ENCODE assay signal across 12 cellular contexts in genomic region chr1:9164919-9165318, GRCh38. TPM values are rescaled to one million over a fixed set of nuclear protein-coding genes. Genes with fewer than 3 reads are reported as not detected.
DNase-seq lines count a peak whose midpoint lies in the region; ATAC-seq and TF ChIP-seq lines count a peak whose summit lies in the region.
"Had no signal": no experiment of that assay in that cellular context is flagged by ENCODE, and none has a peak within 500 bp of the region (broad histone marks: within the 10 kb centered on the region; RNA-seq: fewer than 3 reads in every experiment).

No MANE protein-coding gene starts in this region.

- H3K27me3 ChIP-seq in mammary epithelial cell (ENCODE audit: insufficient read depth, low read length) (no peaks in the 10 kb centered on the region), tibial nerve (no peaks in the 10 kb centered on the region)

- TF ChIP-seq POLR2A in tibial nerve (IDR thresholded peaks at IDR 0.05), result no peak

- peaks cover 99% of the 10 kb centered on the region for H3K79me2 ChIP-seq in mammary epithelial cell (ENCODE audit: insufficient read depth, low read length)

- intact Hi-C loops in MCF 10A (cut with micrococcal nuclease), result no loop called here
- intact Hi-C loops in mammary epithelial cell (cut with micrococcal nuclease), result no loop called here

- H3K4me1 Mint-ChIP-seq in MCF 10A (ENCODE audit: insufficient read depth, unreplicated experiment) (peaks cover 21% of the 10 kb centered on the region), WTC11 (peaks cover 56% of the 10 kb centered on the region)
- H3K4me1 Mint-ChIP-seq: activated naive CD4-positive, alpha-beta T cell treated with anti-CD3 and anti-CD28 coated beads, Interleukin-2, amount 50 U/mL, for 24 hours had no signal

- H2AFZ ChIP-seq in mammary epithelial cell (ENCODE audit: low read depth, low read length), result no peak overlapping the region

- dilution Hi-C loops in mammary epithelial cell (cut with HindIII; ENCODE audit: low sequenced_read_pairs), result no loop called here

- H3K27ac ChIP-seq in mammary epithelial cell (ENCODE audit: insufficient read depth, low read depth, low read length), result no peak overlapping the region
- peak overlapping the region; percentile 75 to 97 (median 90) for H3K27ac ChIP-seq in tibial nerve

- H3K27me3 Mint-ChIP-seq in MCF 10A (ENCODE audit: insufficient read depth, unreplicated experiment) (no peaks in the 10 kb centered on the region), WTC11 (ENCODE audit: low read depth) (no peaks in the 10 kb centered on the region)
- H3K27me3 Mint-ChIP-seq: activated CD4-positive, alpha-beta memory T cell treated with anti-CD3 and anti-CD28 coated beads, Interleukin-2, amount 10 ng/mL, durations not matched to agents 7 days and 5 days; activated naive CD4-positive, alpha-beta T cell treated with anti-CD3 and anti-CD28 coated beads, Interleukin-2, amount 50 U/mL, for 24 hours; naive thymus-derived CD8-positive, alpha-beta T cell had no signal

- no peak for TF ChIP-seq CTCF in MCF 10A (IDR thresholded peaks at IDR 0.05; ENCODE audit: unreplicated experiment)
- no peak for TF ChIP-seq CTCF in mammary epithelial cell (conservative IDR thresholded peaks at IDR 0.05 in 1 of 2, IDR thresholded peaks at IDR 0.05 in 1 of 2; ENCODE audit: extremely low read depth in 1 of 2, insufficient read depth in 1 of 2, low read depth in 1 of 2, low read length in 2 of 2)
- no peak for TF ChIP-seq CTCF in WTC11 (IDR thresholded peaks at IDR 0.05)
- no peak for TF ChIP-seq CTCF in tibial nerve (IDR thresholded peaks at IDR 0.05)

- DNase-seq in MCF 10A (ENCODE audit: unreplicated experiment) (no peak), mammary epithelial cell (no peak), WTC11 (ENCODE audit: low spot score) (no peak), tibial nerve (ENCODE audit: low spot score in 2 of 2) (no peak), NCI-H2029 (lab: John Stamatoyannopoulos, UW) (no peak), NCI-H2227 (lab: John Stamatoyannopoulos, UW; ENCODE audit: unreplicated experiment) (no peak)
- no peak for DNase-seq in stimulated activated CD4-positive, alpha-beta T cell treated with anti-CD3 and anti-CD28 coated beads, Interleukin-12 subunit alpha, Interleukin-12 subunit beta, amount 100 ng/mL, for 4 hours
- DNase-seq: activated CD4-positive, alpha-beta memory T cell treated with anti-CD3 and anti-CD28 coated beads, Interleukin-2, amount 10 ng/mL, durations not matched to agents 7 days and 5 days; hippocampal formation; naive thymus-derived CD8-positive, alpha-beta T cell had no signal

- in situ Hi-C loops in mammary epithelial cell (cut with MboI; ENCODE audit: low sequenced_read_pairs in 2 of 2), result no loop called here

- CTCF ChIA-PET in MCF 10A (lab: Yijun Ruan, JAX) (no interaction called here), mammary epithelial cell (lab: Charles Lee; ENCODE audit: low non-redundant PET) (interaction anchor here (0.7 kb wide), 1 partner anchor 239 kb away, joined by 10 read pairs; no protein-coding TSS in a partner anchor), WTC11 (lab: Charles Lee) (interaction anchor here (0.7 to 3.3 kb wide), 7 partner anchors 16 to 160 kb away, joined by 3 to 10 read pairs (median 5); no protein-coding TSS in a partner anchor)

- H4K20me1 ChIP-seq in mammary epithelial cell (ENCODE audit: insufficient read depth, low read length), result peaks cover 42% of the 10 kb centered on the region

- no peak overlapping the region for H3K4me3 Mint-ChIP-seq in MCF 10A (ENCODE audit: unreplicated experiment)
- no peak overlapping the region for H3K4me3 Mint-ChIP-seq in WTC11
- H3K4me3 Mint-ChIP-seq: activated CD4-positive, alpha-beta memory T cell treated with anti-CD3 and anti-CD28 coated beads, Interleukin-2, amount 10 ng/mL, durations not matched to agents 7 days and 5 days; activated naive CD4-positive, alpha-beta T cell treated with anti-CD3 and anti-CD28 coated beads, Interleukin-2, amount 50 U/mL, for 24 hours; naive thymus-derived CD8-positive, alpha-beta T cell had no signal

- H3K4me3 ChIP-seq in mammary epithelial cell (replicated peaks in 1 of 3; ENCODE audit: insufficient read depth in 1 of 3, low read depth in 2 of 3, low read length in 3 of 3), result no peak overlapping the region
- 0 out of 2 replicates have a peak overlapping the region, but pooled peaks have one; percentile 9 for H3K4me3 ChIP-seq in iPS-18c (ENCODE audit: insufficient read depth, low read depth, low read length)
- H3K4me3 ChIP-seq in tibial nerve, result no peak overlapping the region

- ATAC-seq in WTC11, result no peak; the same call in 1 of the 2 replicates
- ATAC-seq: naive thymus-derived CD8-positive, alpha-beta T cell had no signal

- no peak overlapping the region for H3K9ac ChIP-seq in mammary epithelial cell (ENCODE audit: insufficient read depth, low read length)

- POLR2A ChIA-PET in MCF 10A (lab: Yijun Ruan, JAX) (no interaction called here), WTC11 (lab: Charles Lee) (no interaction called here)

- H3K9me3 ChIP-seq in mammary epithelial cell (replicated peaks; ENCODE audit: insufficient read depth, low read length) (no peaks in the 10 kb centered on the region), iPS-18c (ENCODE audit: control insufficient read depth, insufficient read depth, low read length) (no peaks in the 10 kb centered on the region), tibial nerve (no peaks in the 10 kb centered on the region)

- BruUV-seq in MCF 10A (replicated peaks; lab: Mats Ljungman, UMichigan) (no TSS peak), mammary epithelial cell (replicated peaks; lab: Mats Ljungman, UMichigan) (no TSS peak)

- peak overlapping the region; percentile 84 for H3K27ac Mint-ChIP-seq in MCF 10A (ENCODE audit: low read depth, unreplicated experiment)
- H3K27ac Mint-ChIP-seq in WTC11, result peak overlapping the region; percentile 65
- H3K27ac Mint-ChIP-seq: activated CD4-positive, alpha-beta memory T cell treated with anti-CD3 and anti-CD28 coated beads, Interleukin-2, amount 10 ng/mL, durations not matched to agents 7 days and 5 days; activated naive CD4-positive, alpha-beta T cell treated with anti-CD3 and anti-CD28 coated beads, Interleukin-2, amount 50 U/mL, for 24 hours; naive thymus-derived CD8-positive, alpha-beta T cell had no signal

- no peaks in the 10 kb centered on the region for H3K9me3 Mint-ChIP-seq in MCF 10A (ENCODE audit: unreplicated experiment)
- H3K9me3 Mint-ChIP-seq in WTC11, result no peaks in the 10 kb centered on the region
- H3K9me3 Mint-ChIP-seq: activated CD4-positive, alpha-beta memory T cell treated with anti-CD3 and anti-CD28 coated beads, Interleukin-2, amount 10 ng/mL, durations not matched to agents 7 days and 5 days; activated naive CD4-positive, alpha-beta T cell treated with anti-CD3 and anti-CD28 coated beads, Interleukin-2, amount 50 U/mL, for 24 hours; naive thymus-derived CD8-positive, alpha-beta T cell had no signal

- H3K36me3 Mint-ChIP-seq in MCF 10A (ENCODE audit: insufficient read depth, unreplicated experiment) (peaks cover 38% of the 10 kb centered on the region), WTC11 (peaks cover 5% of the 10 kb centered on the region; the same call in 1 of the 2 replicates)
- H3K36me3 Mint-ChIP-seq: activated naive CD4-positive, alpha-beta T cell treated with anti-CD3 and anti-CD28 coated beads, Interleukin-2, amount 50 U/mL, for 24 hours; naive thymus-derived CD8-positive, alpha-beta T cell had no signal

- no peak overlapping the region for H3K4me2 ChIP-seq in mammary epithelial cell (ENCODE audit: insufficient read depth, low read depth, low read length)

- TF ChIP-seq EP300 in tibial nerve (IDR thresholded peaks at IDR 0.05), result no peak

- peaks cover 24% of the 10 kb centered on the region for H3K4me1 ChIP-seq in mammary epithelial cell (ENCODE audit: insufficient read depth, low read length)
- H3K4me1 ChIP-seq in tibial nerve, result peaks cover 0 to 61% (median 30%) of the 10 kb centered on the region in 4 donors

- H3K36me3 ChIP-seq in mammary epithelial cell (ENCODE audit: insufficient read depth, low read length) (peaks cover 4% of the 10 kb centered on the region), tibial nerve (no peaks in the 10 kb centered on the region)

- 78% methylated on average over 7 of the region's 7 CpGs for WGBS in mammary epithelial cell (ENCODE audit: low coverage, missing lambda C conversion rate)
- 74 to 88% methylated on average over 6 to 7 of the region's 7 CpGs for WGBS in tibial nerve, 2 donors

TF ChIP-seq in WTC11, 78 proteins besides CTCF, POLR2A, EP300 and RAD21 (continues in another document):
- TF ChIP-seq CREM (CRISPR knock-in tag; IDR thresholded peaks at IDR 0.05) (no peak), ESRRA (CRISPR knock-in tag; IDR thresholded peaks at IDR 0.05; ENCODE audit: borderline replicate concordance) (no peak), AFF4 (CRISPR knock-in tag; IDR thresholded peaks at IDR 0.05; ENCODE audit: borderline replicate concordance) (no peak)

RNA-seq across cellular contexts. Expression of gene GPR157, which starts 36.0 kb away (rescaled TPM):
- total RNA-seq in MCF 10A (2022) (8.1 and 12.7 TPM in 2 replicates), mammary epithelial cell (10 to 100 TPM in 1 of 2 donors, 1 to 10 TPM in 1; 7.2 to 10.4 TPM), WTC11 (2021) (3.4 to 9.6 TPM (median 6.0 TPM) in 3 replicates), tibial nerve (10 to 100 TPM in 1 of 4 donors, 1 to 10 TPM in 3; 2.8 to 10.5 (median 6.2) TPM)
- 2.3 TPM for polyA plus RNA-seq in mammary epithelial cell
- polyA minus RNA-seq in mammary epithelial cell, result 16.1 TPM
